Comparison of ENCODE assay signal across 22 cellular contexts in the genomic region with DNA sequence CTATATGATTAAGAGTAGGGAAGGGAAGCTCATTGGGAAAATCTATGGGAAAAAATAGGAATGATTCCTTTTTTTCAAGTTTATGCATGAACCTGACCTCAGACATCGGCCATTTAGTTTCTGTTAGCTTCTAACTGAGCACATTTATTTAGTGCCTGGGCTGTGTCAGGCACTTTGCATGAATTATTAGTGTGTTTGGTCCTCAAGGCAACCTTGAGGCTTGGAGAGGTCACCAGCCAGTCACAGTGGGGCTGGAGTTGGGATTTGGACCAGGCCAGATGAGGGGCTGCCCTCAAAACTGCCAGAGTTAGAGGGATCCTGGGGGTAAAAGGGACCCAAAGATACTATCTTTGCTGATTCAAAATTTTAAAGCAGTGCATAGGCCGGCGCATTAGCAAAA. TPM values are rescaled to one million over a fixed set of nuclear protein-coding genes. Genes with fewer than 3 reads are reported as not detected.
DNase-seq lines count a peak whose midpoint lies in the region; ATAC-seq and TF ChIP-seq lines count a peak whose summit lies in the region.
"Had no signal": no experiment of that assay in that cellular context is flagged by ENCODE, and none has a peak within 500 bp of the region (broad histone marks: within the 10 kb centered on the region; RNA-seq: fewer than 3 reads in every experiment).

No MANE protein-coding gene starts in this region.

- no peak overlapping the region for H4K91ac ChIP-seq in trophoblast cell (ENCODE audit: low read depth, low read length)

- H3K4me1 ChIP-seq in Loucy (ENCODE audit: insufficient read depth, low read length, poor library complexity, severe bottlenecking) (peaks cover 30% of the 10 kb centered on the region), trophoblast cell (ENCODE audit: control insufficient read depth in 1 of 2, insufficient read depth in 2 of 2, low read length in 2 of 2) (peaks cover 19 to 20% of the 10 kb centered on the region in 2 experiments), osteoblast (ENCODE audit: insufficient read depth, low read length) (peaks cover 3% of the 10 kb centered on the region)

- H3K79me1 ChIP-seq in trophoblast cell (ENCODE audit: low read length): peaks cover 3% of the 10 kb centered on the region

- H2AFZ ChIP-seq in Loucy (ENCODE audit: low read length) (no peak overlapping the region), trophoblast cell (ENCODE audit: insufficient read depth, low read length, poor library complexity) (no peak overlapping the region), osteoblast (ENCODE audit: low read length) (no peak overlapping the region)
- H2AFZ ChIP-seq: GM23338 had no signal

- H3K9ac ChIP-seq in Loucy (ENCODE audit: low read depth, low read length, poor library complexity, severe bottlenecking) (no peak overlapping the region), trophoblast cell (ENCODE audit: low read length) (no peak overlapping the region)

- no CpG with 5 or more reads among the region's 3 CpGs for WGBS in trophoblast cell (ENCODE audit: extremely low coverage, insufficient coverage, insufficient read length)

- no peaks in the 10 kb centered on the region for H3K27me3 ChIP-seq in Loucy (ENCODE audit: insufficient read depth, low read length, poor library complexity, severe bottlenecking)
- H3K27me3 ChIP-seq in trophoblast cell (ENCODE audit: insufficient read depth, low read length): no peaks in the 10 kb centered on the region
- no peaks in the 10 kb centered on the region for H3K27me3 ChIP-seq in osteoblast (ENCODE audit: insufficient read depth, low read length)

- no peak overlapping the region for H2BK12ac ChIP-seq in trophoblast cell (ENCODE audit: low read length)

- no peaks in the 10 kb centered on the region for H3K27me3 Mint-ChIP-seq in activated naive CD8-positive, alpha-beta T cell treated with anti-CD3 and anti-CD28 coated beads, Interleukin-2, amount 50 U/mL, for 24 hours

- peak overlapping the region; percentile 17 for H3K4me3 Mint-ChIP-seq in activated naive CD8-positive, alpha-beta T cell treated with anti-CD3 and anti-CD28 coated beads, Interleukin-2, amount 50 U/mL, for 24 hours
- H3K4me3 Mint-ChIP-seq: CD14-positive monocyte, GM23338 had no signal

- no peaks in the 10 kb centered on the region for H3K9me3 ChIP-seq in Loucy (ENCODE audit: insufficient read depth, low read depth, low read length)
- H3K9me3 ChIP-seq in trophoblast cell (ENCODE audit: insufficient read depth, low read depth, low read length): no peaks in the 10 kb centered on the region
- H3K9me3 ChIP-seq in osteoblast (ENCODE audit: low read depth, low read length): no peaks in the 10 kb centered on the region

- H3K36me3 Mint-ChIP-seq in activated naive CD8-positive, alpha-beta T cell treated with anti-CD3 and anti-CD28 coated beads, Interleukin-2, amount 50 U/mL, for 24 hours (ENCODE audit: low read depth): peaks cover 87% of the 10 kb centered on the region

- peak; percentile 44 for DNase-seq in activated CD8-positive, alpha-beta memory T cell treated with anti-CD3 and anti-CD28 coated beads, Interleukin-2, amount 50 U/mL, for 48 hours
- DNase-seq in activated CD8-positive, alpha-beta memory T cell treated with anti-CD3 and anti-CD28 coated beads for 24 hours: no peak
- no peak for DNase-seq in activated naive CD8-positive, alpha-beta T cell treated with anti-CD3 and anti-CD28 coated beads, Interleukin-2, amount 50 U/mL, for 24 hours
- DNase-seq in trophoblast cell (no peak), osteoblast (ENCODE audit: insufficient read length, low spot score, missing footprints) (no peak)
- DNase-seq: ACHN, AML-193, DMS 273 treated with DMSO at 0.1 percent for 48 hours, GDM1, Kasumi-1, NCI-H1105 treated with DMSO at 0.1 percent for 48 hours, NCI-H1694 treated with DMSO at 0.1 percent for 48 hours, NCI-H2107, NCI-H2227 treated with DMSO at 0.1 percent for 48 hours, NCI-H524 treated with DMSO at 0.1 percent for 48 hours, Right ventricle myocardium superior had no signal

- H2AK5ac ChIP-seq in trophoblast cell (ENCODE audit: low read length): no peak overlapping the region

- H4K20me1 ChIP-seq in Loucy (ENCODE audit: insufficient read depth, low read length, poor library complexity, severe bottlenecking): peaks cover 35% of the 10 kb centered on the region
- peaks cover 30% of the 10 kb centered on the region for H4K20me1 ChIP-seq in osteoblast (ENCODE audit: insufficient read depth, low read length)

- TF ChIP-seq CTCF in Loucy (conservative IDR thresholded peaks at IDR 0.05; ENCODE audit: low read length) (no peak), osteoblast (IDR thresholded peaks at IDR 0.05; ENCODE audit: extremely low read depth, low read depth, low read length) (no peak)

- no peak overlapping the region for H2BK120ac ChIP-seq in trophoblast cell (ENCODE audit: insufficient read depth, low read length, poor library complexity)

- H3K4me1 Mint-ChIP-seq in activated naive CD8-positive, alpha-beta T cell treated with anti-CD3 and anti-CD28 coated beads, Interleukin-2, amount 50 U/mL, for 24 hours: peaks cover 91% of the 10 kb centered on the region

- no peak overlapping the region for H3K27ac ChIP-seq in trophoblast cell (ENCODE audit: low read depth, low read length)
- H3K27ac ChIP-seq in osteoblast (ENCODE audit: low read depth, low read length): no peak overlapping the region

- no peak overlapping the region for H4K12ac ChIP-seq in trophoblast cell (ENCODE audit: low read depth, low read length)

- H3K4me3 ChIP-seq in Loucy (ENCODE audit: low read length, poor library complexity, severe bottlenecking): no peak overlapping the region
- no peak overlapping the region for H3K4me3 ChIP-seq in trophoblast cell (ENCODE audit: low read depth, low read length)
- no peak overlapping the region for H3K4me3 ChIP-seq in osteoblast (ENCODE audit: insufficient read depth, low read length)
- H3K4me3 ChIP-seq: GM12878, GM23338 had no signal

- H3K4me2 ChIP-seq in Loucy (ENCODE audit: low read depth, low read length, poor library complexity, severe bottlenecking) (peak overlapping the region; percentile 29), trophoblast cell (ENCODE audit: low read length) (no peak overlapping the region), osteoblast (ENCODE audit: insufficient read depth, low read length) (no peak overlapping the region)
- H3K4me2 ChIP-seq: GM23338 had no signal

- H3K79me2 ChIP-seq in Loucy (ENCODE audit: insufficient read depth, low read length) (peaks cover 88% of the 10 kb centered on the region), trophoblast cell (ENCODE audit: control insufficient read depth, insufficient read depth, low read length, poor library complexity) (peaks cover 16% of the 10 kb centered on the region), osteoblast (ENCODE audit: insufficient read depth, low read length) (peaks cover 96% of the 10 kb centered on the region)

- H3K9me3 Mint-ChIP-seq in activated naive CD8-positive, alpha-beta T cell treated with anti-CD3 and anti-CD28 coated beads, Interleukin-2, amount 50 U/mL, for 24 hours: no peaks in the 10 kb centered on the region
- H3K9me3 Mint-ChIP-seq: GM23338 had no signal

- H3K4ac ChIP-seq in trophoblast cell (ENCODE audit: low read depth, low read length): peak overlapping the region; percentile 94

- H2BK5ac ChIP-seq in trophoblast cell (ENCODE audit: low read depth, low read length, poor library complexity): no peak overlapping the region

- H3K36me3 ChIP-seq in Loucy (ENCODE audit: insufficient read depth, low read length): no peaks in the 10 kb centered on the region
- peaks cover 10% of the 10 kb centered on the region in 2 experiments for H3K36me3 ChIP-seq in trophoblast cell (ENCODE audit: control insufficient read depth in 1 of 2, insufficient read depth in 2 of 2, low read length in 2 of 2)
- H3K36me3 ChIP-seq in osteoblast (ENCODE audit: insufficient read depth, low read length): peaks cover 10% of the 10 kb centered on the region

- H3K9me2 ChIP-seq in Loucy (replicated peaks; ENCODE audit: low read depth, low read length): no peaks in the 10 kb centered on the region

- H4K8ac ChIP-seq in trophoblast cell (ENCODE audit: low read depth, low read length): no peak overlapping the region

- H3K27ac Mint-ChIP-seq in activated naive CD8-positive, alpha-beta T cell treated with anti-CD3 and anti-CD28 coated beads, Interleukin-2, amount 50 U/mL, for 24 hours: peak overlapping the region; percentile 39
- H3K27ac Mint-ChIP-seq: GM23338 had no signal

- no peak overlapping the region for H3K23ac ChIP-seq in trophoblast cell (ENCODE audit: low read length)

- no peak for ATAC-seq in activated naive CD8-positive, alpha-beta T cell treated with anti-CD3 and anti-CD28 coated beads, Interleukin-2, amount 50 U/mL, for 24 hours
- no peak for ATAC-seq in HG03432 (IDR thresholded peaks at IDR 0.05; ENCODE audit: unreplicated experiment)
- ATAC-seq: GM12878, GM23338, Panc1 had no signal

- H3K18ac ChIP-seq in trophoblast cell (ENCODE audit: low read length): peak overlapping the region; percentile 14

- H3F3A ChIP-seq in Loucy (ENCODE audit: low read depth): no peaks in the 10 kb centered on the region

- H3K14ac ChIP-seq in trophoblast cell (ENCODE audit: low read length): no peak overlapping the region

RNA-seq across cellular contexts. Expression of a gene that starts 8.1 kb away (rescaled TPM):
- 85.5 and 90.6 TPM in 2 replicates for polyA plus RNA-seq in trophoblast cell (2013)
- 35.7 and 36.2 TPM in 2 replicates for total RNA-seq in osteoblast

RNA-seq across cellular contexts. Expression of a gene that starts 51.2 kb away (rescaled TPM):
- polyA plus RNA-seq in trophoblast cell (2013): 0.03 and 0.06 TPM in 2 replicates
- total RNA-seq in osteoblast: under 0.01 and 0.29 TPM in 2 replicates
- total RNA-seq: GM23338, Right ventricle myocardium superior had no signal
- polyA plus RNA-seq: CD14-positive monocyte had no signal
